Comparison of ENCODE assay signal across 9 cellular contexts in genomic region chrX:153933751-153934472, GRCh38. TPM values are rescaled to one million over a fixed set of nuclear protein-coding genes. Genes with fewer than 3 reads are reported as not detected.
DNase-seq lines count a peak whose midpoint lies in the region; ATAC-seq, FAIRE-seq and TF ChIP-seq lines count a peak whose summit lies in the region.
"Had no signal": no experiment of that assay in that cellular context is flagged by ENCODE, and none has a peak within 500 bp of the region (broad histone marks: within the 10 kb centered on the region; RNA-seq: fewer than 3 reads in every experiment).

No MANE protein-coding gene starts in this region.

- DNase-seq in ELR (ENCODE audit: low read depth) (peak; percentile 63), Panc1 (ENCODE audit: low read depth, low spot score) (no peak), esophagus muscularis mucosa (ENCODE audit: extremely low spot score) (no peak), prostate gland (ENCODE audit: low spot score) (no peak), HTR-8/SVneo (ENCODE audit: insufficient read length, low spot score) (no peak), HPDE6-E6E7 (ENCODE audit: extremely low spot score) (no peak)
- DNase-seq: NCI-H2029 had no signal

- POLR2A ChIA-PET in Panc1 (lab: Charles Lee): no interaction called here

- intact Hi-C loops in Panc1 (cut with micrococcal nuclease; ENCODE audit: unreplicated experiment): no loop called here
- intact Hi-C loops in esophagus muscularis mucosa (cut with DNase I): no loop called here
- intact Hi-C loops in prostate gland (cut with DNase I): no loop called here

- WGBS in esophagus muscularis mucosa: 45% methylated on average over 14 of the region's 14 CpGs
- 34% methylated on average over 13 of the region's 14 CpGs for WGBS in prostate gland

- no peak for TF ChIP-seq EP300 in esophagus muscularis mucosa (IDR thresholded peaks at IDR 0.05)

- H3K27me3 ChIP-seq in Panc1 (ENCODE audit: control insufficient read depth, insufficient read depth, low read length): no peaks in the 10 kb centered on the region
- H3K27me3 ChIP-seq in esophagus muscularis mucosa: no peaks in the 10 kb centered on the region
- H3K27me3 ChIP-seq in prostate gland (replicated peaks; ENCODE audit: insufficient read depth): no peaks in the 10 kb centered on the region

- FAIRE-seq in HTR-8/SVneo (lab: Jason Lieb, UNC): no peak

- H3K9me3 ChIP-seq in Panc1 (ENCODE audit: control insufficient read depth, insufficient read depth, low read depth, low read length) (no peaks in the 10 kb centered on the region), esophagus muscularis mucosa (no peaks in the 10 kb centered on the region), prostate gland (no peaks in the 10 kb centered on the region)

- no TSS peak for BruUV-seq in Panc1 (replicated peaks; lab: Mats Ljungman, UMichigan)

- H3K4me3 ChIP-seq in Panc1 (ENCODE audit: low read depth in 2 of 2, low read length in 2 of 2) (peak overlapping the region; percentile 94 to 95), esophagus muscularis mucosa (peak overlapping the region; percentile 68 to 92 (median 72)), prostate gland (peak overlapping the region; percentile 44 to 56)

- TF ChIP-seq POLR2A in esophagus muscularis mucosa (IDR thresholded peaks at IDR 0.05; ENCODE audit: low read depth) (no peak), prostate gland (IDR thresholded peaks at IDR 0.05) (no peak)

- H3K4me1 ChIP-seq in Panc1 (ENCODE audit: control insufficient read depth, insufficient read depth, low read length): peaks cover 26% of the 10 kb centered on the region
- H3K4me1 ChIP-seq in esophagus muscularis mucosa: peaks cover 19 to 39% (median 24%) of the 10 kb centered on the region in 4 donors
- H3K4me1 ChIP-seq in prostate gland (replicated peaks): no peaks in the 10 kb centered on the region

- CTCF ChIA-PET in Panc1 (lab: Charles Lee): no interaction called here

- in situ Hi-C loops in Panc1 (cut with HindIII; ENCODE audit: low pct_unique_long_range_greater_than_20kb, low sequenced_read_pairs): no loop called here

- peaks cover 7% of the 10 kb centered on the region for H3K36me3 ChIP-seq in Panc1 (ENCODE audit: control insufficient read depth, insufficient read depth, low read length)
- peaks cover 0 to 45% (median 33%) of the 10 kb centered on the region in 4 donors for H3K36me3 ChIP-seq in esophagus muscularis mucosa
- no peaks in the 10 kb centered on the region for H3K36me3 ChIP-seq in prostate gland

- ATAC-seq in Panc1 (no peak), HG03571 (IDR thresholded peaks at IDR 0.05; ENCODE audit: unreplicated experiment) (no peak), HG02884 (IDR thresholded peaks at IDR 0.05; ENCODE audit: unreplicated experiment) (no peak)

- TF ChIP-seq CTCF in Panc1 (IDR thresholded peaks at IDR 0.05) (no peak), esophagus muscularis mucosa (IDR thresholded peaks at IDR 0.05) (no peak), prostate gland (IDR thresholded peaks at IDR 0.05) (no peak)

- H3K27ac ChIP-seq in Panc1 (ENCODE audit: low read length) (peak overlapping the region; percentile 75), esophagus muscularis mucosa (replicated peaks in 1 of 4) (peak overlapping the region; percentile 66 to 82 (median 72)), prostate gland (no peak overlapping the region)

RNA-seq across cellular contexts. Expression of gene NAA10, which starts 0.9 kb away (rescaled TPM):
- total RNA-seq in Panc1 (2021; ENCODE audit: unreplicated experiment) (246 TPM), esophagus muscularis mucosa (100 to 1,000 TPM in 2 of 4 donors, 10 to 100 TPM in 2; 89.3 to 106 (median 95.4) TPM), prostate gland (10 to 100 TPM; 47.5 to 64.9 TPM)
- polyA plus RNA-seq in Panc1 (2012; ENCODE audit: insufficient read length): 347 TPM

RNA-seq across cellular contexts. Expression of gene ARHGAP4, which starts 7.8 kb away (rescaled TPM):
- total RNA-seq in Panc1 (2021; ENCODE audit: unreplicated experiment) (225 TPM), esophagus muscularis mucosa (10 to 100 TPM; 15.9 to 22.4 (median 17.7) TPM), prostate gland (10 to 100 TPM; 11.9 to 41.1 TPM)
- 297 TPM for polyA plus RNA-seq in Panc1 (2012; ENCODE audit: insufficient read length)

RNA-seq across cellular contexts. Expression of gene RENBP, which starts 10.5 kb away (rescaled TPM):
- total RNA-seq in Panc1 (2021; ENCODE audit: unreplicated experiment): 0.62 TPM
- 0.62 TPM for polyA plus RNA-seq in Panc1 (2012; ENCODE audit: insufficient read length)
- 10 to 100 TPM in 1 of 4 donors, 1 to 10 TPM in 3; 8.0 to 12.6 (median 9.1) TPM for total RNA-seq in esophagus muscularis mucosa
- 1 to 10 TPM; 2.4 to 4.4 TPM for total RNA-seq in prostate gland

RNA-seq across cellular contexts. Expression of gene AVPR2, which starts 29.4 kb away (rescaled TPM):
- total RNA-seq in Panc1 (2021; ENCODE audit: unreplicated experiment) (10.6 TPM), esophagus muscularis mucosa (1 to 10 TPM; 1.2 to 7.6 (median 4.5) TPM), prostate gland (1 to 10 TPM in 1 of 2 donors, under 1 TPM in 1; 0.41 to 2.5 TPM)
- polyA plus RNA-seq in Panc1 (2012; ENCODE audit: insufficient read length): 15.5 TPM

RNA-seq across cellular contexts. Expression of gene HCFC1, which starts 37.7 kb away (rescaled TPM):
- total RNA-seq in Panc1 (2021; ENCODE audit: unreplicated experiment) (113 TPM), esophagus muscularis mucosa (100 to 1,000 TPM in 1 of 4 donors, 10 to 100 TPM in 3; 50.7 to 102 (median 60.8) TPM), prostate gland (100 to 1,000 TPM in 1 of 2 donors, 10 to 100 TPM in 1; 67.7 to 115 TPM)
- polyA plus RNA-seq in Panc1 (2012; ENCODE audit: insufficient read length): 77.9 TPM

Comparison
In these comparisons a context has a peak if more than half of its experiments do, and no peak if none do; other contexts are left out.
1. H3K27ac ChIP-seq: peak in Panc1 (single experiment) and esophagus muscularis mucosa (4 of 4); none in prostate gland (0 of 2).
2. Peak in every context shown above with its lines, with median percentiles within 50 percentile points of each other: H3K4me3 ChIP-seq.